In genomic region chr5:80193421-80193820, GRCh38 we compare ENCODE assay signal across 1 cellular context.
TF ChIP-seq lines count a peak whose summit lies in the region.

No MANE protein-coding gene starts in this region.

TF ChIP-seq in SK-N-SH, 30 proteins besides CTCF, POLR2A, EP300 and RAD21 (continued from another document):
- TF ChIP-seq USF1 (IDR thresholded peaks at IDR 0.05; ENCODE audit: borderline replicate concordance, low read depth) (no peak), TEAD4 (IDR thresholded peaks at IDR 0.05; ENCODE audit: borderline replicate concordance, insufficient read depth) (no peak), GATA2 (CRISPR knock-in tag; IDR thresholded peaks at IDR 0.05) (no peak), SIN3A (IDR thresholded peaks at IDR 0.05; ENCODE audit: borderline replicate concordance, low read depth, low read length) (no peak), RCOR1 (IDR thresholded peaks at IDR 0.05; ENCODE audit: low read length) (no peak), GABPA (IDR thresholded peaks at IDR 0.05; ENCODE audit: low read depth) (no peak), POLR2AphosphoS5 (IDR thresholded peaks at IDR 0.05; ENCODE audit: low read depth, low read length) (no peak), MXI1 (IDR thresholded peaks at IDR 0.05; ENCODE audit: low read depth, low read length) (no peak), ELF1 (IDR thresholded peaks at IDR 0.05) (no peak), EZH2phosphoT487 (IDR thresholded peaks at IDR 0.05; ENCODE audit: borderline replicate concordance, low read depth) (no peak), FOXJ3 (CRISPR knock-in tag; IDR thresholded peaks at IDR 0.05) (no peak), CHD2 (IDR thresholded peaks at IDR 0.05; ENCODE audit: low read length, partially characterized antibody) (no peak)
- TF ChIP-seq, protein P1, sequence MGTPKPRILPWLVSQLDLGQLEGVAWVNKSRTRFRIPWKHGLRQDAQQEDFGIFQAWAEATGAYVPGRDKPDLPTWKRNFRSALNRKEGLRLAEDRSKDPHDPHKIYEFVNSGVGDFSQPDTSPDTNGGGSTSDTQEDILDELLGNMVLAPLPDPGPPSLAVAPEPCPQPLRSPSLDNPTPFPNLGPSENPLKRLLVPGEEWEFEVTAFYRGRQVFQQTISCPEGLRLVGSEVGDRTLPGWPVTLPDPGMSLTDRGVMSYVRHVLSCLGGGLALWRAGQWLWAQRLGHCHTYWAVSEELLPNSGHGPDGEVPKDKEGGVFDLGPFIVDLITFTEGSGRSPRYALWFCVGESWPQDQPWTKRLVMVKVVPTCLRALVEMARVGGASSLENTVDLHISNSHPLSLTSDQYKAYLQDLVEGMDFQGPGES (IDR thresholded peaks at IDR 0.05; ENCODE audit: low read depth, low read length): no peak
